8 cellular contexts compared by ENCODE assay signal in the genomic region with DNA sequence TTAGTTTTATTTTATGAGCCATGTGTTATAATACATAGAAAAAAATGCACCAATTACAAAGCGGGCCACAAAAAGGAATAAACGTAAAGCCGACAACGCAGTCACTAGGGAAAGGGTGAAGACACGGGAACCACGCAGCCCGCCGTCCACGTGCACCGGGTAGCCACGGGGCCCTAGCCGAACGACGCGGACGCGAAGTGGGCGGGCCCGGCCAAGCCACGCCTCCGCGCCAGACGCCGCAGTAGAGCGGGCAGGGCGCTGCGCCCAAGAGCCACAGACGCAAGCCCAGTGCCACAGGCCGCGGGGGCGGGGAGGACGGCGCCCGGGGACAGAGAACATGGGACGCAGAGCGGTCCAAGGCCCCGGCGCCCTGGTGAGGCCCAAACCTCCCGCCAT. TPM values are rescaled to one million over a fixed set of nuclear protein-coding genes. Genes with fewer than 3 reads are reported as not detected.
DNase-seq lines count a peak whose midpoint lies in the region; ATAC-seq and TF ChIP-seq lines count a peak whose summit lies in the region.

A gene with protein sequence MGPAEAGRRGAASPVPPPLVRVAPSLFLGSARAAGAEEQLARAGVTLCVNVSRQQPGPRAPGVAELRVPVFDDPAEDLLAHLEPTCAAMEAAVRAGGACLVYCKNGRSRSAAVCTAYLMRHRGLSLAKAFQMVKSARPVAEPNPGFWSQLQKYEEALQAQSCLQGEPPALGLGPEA (plus strand): TSS at position 274 of the 396 bp plus-strand sequence. CDS start 328 bp downstream, outside the sequence.

- peak within 1 kb of the TSS; percentile 90 for H3K4me2 ChIP-seq in Karpas-422 (ENCODE audit: low read depth, low read length, poor library complexity, severe bottlenecking)

- H3K9me3 ChIP-seq in Karpas-422 (ENCODE audit: low read length) (no peaks in the 10 kb centered on the region), SJCRH30 (replicated peaks) (no peaks in the 10 kb centered on the region), gastroesophageal sphincter (no peaks in the 10 kb centered on the region)

- peak within 1 kb of the TSS; percentile 83 for H3K4me3 ChIP-seq in Karpas-422 (ENCODE audit: low read length)
- peak within 1 kb of the TSS; percentile 87 for H3K4me3 ChIP-seq in SJCRH30
- H3K4me3 ChIP-seq in gastroesophageal sphincter: peak within 1 kb of the TSS; percentile 51 to 95

- peaks cover 69% of the 10 kb centered on the region for H3K79me2 ChIP-seq in Karpas-422 (ENCODE audit: low read length)

- DNase-seq in ELR (ENCODE audit: low read depth) (peak; percentile 88), Karpas-422 (peak; percentile 97), SJCRH30 (peak; percentile 89 to 93), nucleus accumbens (lab: John Stamatoyannopoulos, UW) (peak in 55 of 56 donors; percentile 52 to 95 (median 83))
- peak; percentile 62 to 86 (median 76) for DNase-seq in activated naive CD4-positive, alpha-beta T cell (lab: John Stamatoyannopoulos, UW)

- peak within 1 kb of the TSS; percentile 89 for H3K27ac ChIP-seq in Karpas-422 (ENCODE audit: low read length)
- peak within 1 kb of the TSS; percentile 95 for H3K27ac ChIP-seq in SJCRH30
- H3K27ac ChIP-seq in gastroesophageal sphincter: peak within 1 kb of the TSS; percentile 90 to 100 (median 100)
- peak within 1 kb of the TSS; percentile 81 for H3K27ac ChIP-seq in temporal lobe (ENCODE audit: low read depth, low read length)

- TF ChIP-seq POLR2A in gastroesophageal sphincter (IDR thresholded peaks at IDR 0.05): peak; percentile 58 to 74

- peak in 1 of 4 experiments; percentile 1 for TF ChIP-seq CTCF in gastroesophageal sphincter (IDR thresholded peaks at IDR 0.05)

- H3K27me3 ChIP-seq in Karpas-422 (ENCODE audit: low read length): no peaks in the 10 kb centered on the region
- H3K27me3 ChIP-seq in SJCRH30: no peaks in the 10 kb centered on the region
- H3K27me3 ChIP-seq in gastroesophageal sphincter: peaks cover 18% of the 10 kb centered on the region

- no peaks in the 10 kb centered on the region for H4K20me1 ChIP-seq in Karpas-422 (ENCODE audit: insufficient read depth, low read depth, low read length)

- H3K9ac ChIP-seq in Karpas-422 (ENCODE audit: low read length): peak within 1 kb of the TSS; percentile 98

- H3K9me2 ChIP-seq in Karpas-422 (replicated peaks; ENCODE audit: insufficient read depth, low read length): no peaks in the 10 kb centered on the region

- no peak within 1 kb of the TSS for H2AFZ ChIP-seq in Karpas-422 (ENCODE audit: low read length)

- H3K4me1 ChIP-seq in Karpas-422 (ENCODE audit: low read length) (peaks cover 32% of the 10 kb centered on the region), SJCRH30 (peaks cover 5% of the 10 kb centered on the region), gastroesophageal sphincter (peaks cover 0 to 61% (median 28%) of the 10 kb centered on the region in 3 donors)

- 1 to 2% methylated on average over 14 to 15 of the region's 39 CpGs for WGBS in gastroesophageal sphincter (ENCODE audit: low coverage in 1 of 2), 2 donors

- ATAC-seq in GM21825 (IDR thresholded peaks at IDR 0.05; ENCODE audit: unreplicated experiment): peak; percentile 55
- peak; percentile 86 for ATAC-seq in gastroesophageal sphincter

- H3K36me3 ChIP-seq in Karpas-422 (ENCODE audit: insufficient read depth, low read length): peaks cover 27% of the 10 kb centered on the region
- no peaks in the 10 kb centered on the region for H3K36me3 ChIP-seq in SJCRH30
- H3K36me3 ChIP-seq in gastroesophageal sphincter: peaks cover 0 to 2% of the 10 kb centered on the region in 2 donors

- no peak for TF ChIP-seq EP300 in gastroesophageal sphincter (IDR thresholded peaks at IDR 0.05)

RNA-seq across cellular contexts. Expression of the gene that starts here (rescaled TPM):
- total RNA-seq in Karpas-422 (2014; rRNA removed; shearing (Covaris generic); ENCODE audit: low replicate concordance): 8.1 and 9.3 TPM in 2 replicates
- 9.3 and 11.3 TPM in 2 replicates for total RNA-seq in SJCRH30 (2014; rRNA removed; shearing (Covaris generic))
- 1 to 10 TPM; 3.0 to 5.3 (median 4.0) TPM for total RNA-seq in gastroesophageal sphincter
- total RNA-seq in temporal lobe: 4.7 TPM

Comparison
In these comparisons a context has a peak if more than half of its experiments do, and no peak if none do; other contexts are left out.
1. Peak in every context shown above with its lines: DNase-seq, ATAC-seq, H3K4me3 ChIP-seq and H3K27ac ChIP-seq.